In the genomic region with DNA sequence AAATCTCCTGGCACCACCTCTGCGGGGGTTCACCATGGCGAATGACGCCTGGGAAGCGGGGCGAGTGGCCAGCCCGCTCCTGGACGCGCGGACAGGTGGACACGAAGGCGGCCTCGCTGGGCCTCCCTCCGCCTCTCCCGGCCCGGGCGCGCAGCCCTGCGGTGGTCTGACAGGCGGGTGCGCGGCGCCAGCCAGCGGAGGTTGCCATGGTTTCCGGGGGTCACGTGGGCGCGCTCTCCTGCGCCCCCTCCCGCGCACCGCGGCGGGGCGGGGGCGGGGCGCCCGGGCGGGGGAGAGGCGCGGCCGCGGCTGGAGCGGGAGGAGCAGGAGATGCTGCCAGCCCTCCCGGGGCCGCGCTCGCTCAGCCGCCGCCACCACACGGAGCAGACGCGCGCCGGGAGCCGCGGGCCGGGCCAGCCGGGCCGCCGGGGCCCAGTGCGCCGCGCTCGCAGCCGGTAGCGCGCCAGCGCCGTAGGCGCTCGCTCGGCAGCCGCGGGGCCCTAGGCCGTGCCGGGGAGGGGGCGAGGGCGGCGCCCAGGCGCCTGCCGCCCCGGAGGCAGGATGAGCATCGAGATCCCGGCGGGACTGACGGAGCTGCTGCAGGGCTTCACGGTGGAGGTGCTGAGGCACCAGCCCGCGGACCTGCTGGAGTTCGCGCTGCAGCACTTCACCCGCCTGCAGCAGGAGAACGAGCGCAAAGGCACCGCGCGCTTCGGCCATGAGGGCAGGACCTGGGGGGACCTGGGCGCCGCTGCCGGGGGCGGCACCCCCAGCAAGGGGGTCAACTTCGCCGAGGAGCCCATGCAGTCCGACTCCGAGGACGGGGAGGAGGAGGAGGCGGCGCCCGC, we compare ENCODE assay signal across 8 cellular contexts. TPM values are rescaled to one million over a fixed set of nuclear protein-coding genes. Genes with fewer than 3 reads are reported as not detected.
DNase-seq lines count a peak whose midpoint lies in the region; ATAC-seq and TF ChIP-seq lines count a peak whose summit lies in the region.

A gene (plus strand): TSS at position 359 of the 848 bp plus-strand sequence. CDS start 203 bp downstream, at position 562.

- no peaks in the 10 kb centered on the region for H3K4me1 ChIP-seq in prostate gland (replicated peaks)

- no peaks in the 10 kb centered on the region for H3K36me3 Mint-ChIP-seq in HFFc6 (ENCODE audit: low read depth)
- H3K36me3 Mint-ChIP-seq in T-helper 17 cell (ENCODE audit: low read depth) = peaks cover 8% of the 10 kb centered on the region

- intact Hi-C loops in left ventricle myocardium superior (cut with micrococcal nuclease) (no loop called here), prostate gland (cut with DNase I) (loop anchor here (2.0 kb wide), 1 partner anchor 76 kb away; no protein-coding TSS in a partner anchor)

- H3K36me3 ChIP-seq in prostate gland = no peaks in the 10 kb centered on the region

- TF ChIP-seq POLR2A in prostate gland (IDR thresholded peaks at IDR 0.05) = no peak

- DNase-seq in GDM1 (lab: John Stamatoyannopoulos, UW) (peak; percentile 74), HFFc6 (peak; percentile 24), NCI-H1092 treated with DMSO at 0.1 percent for 48 hours (lab: John Stamatoyannopoulos, UW) (peak; percentile 95), T-helper 17 cell (peak; percentile 69 to 73 (median 70)), amniotic stem cell (lab: John Stamatoyannopoulos, UW) (peak; percentile 33), left ventricle myocardium superior (peak; percentile 90), prostate gland (ENCODE audit: low spot score) (peak; percentile 63), ureter (ENCODE audit: low spot score) (peak; percentile 71)

- H3K9me3 ChIP-seq in T-helper 17 cell (ENCODE audit: control insufficient read depth, low read length, poor library complexity, severe bottlenecking) = peaks cover 2% of the 10 kb centered on the region
- H3K9me3 ChIP-seq in prostate gland = no peaks in the 10 kb centered on the region

- peak; percentile 94 for ATAC-seq in T-helper 17 cell
- peak; percentile 98 for ATAC-seq in left ventricle myocardium superior

- under 1% methylated on average over 50 of the region's 110 CpGs for WGBS in prostate gland

- H3K27ac Mint-ChIP-seq in HFFc6 (peak within 1 kb of the TSS; percentile 32), T-helper 17 cell (peak within 1 kb of the TSS; percentile 34)

- H3K27ac ChIP-seq in prostate gland = peak within 1 kb of the TSS; percentile 80 to 88

- H3K4me3 Mint-ChIP-seq in HFFc6 (peak within 1 kb of the TSS; percentile 87), T-helper 17 cell (peak within 1 kb of the TSS; percentile 97)

- H3K27me3 Mint-ChIP-seq in HFFc6 (ENCODE audit: insufficient read depth) (peaks cover 2% of the 10 kb centered on the region; the same call in 1 of the 2 replicates), T-helper 17 cell (peaks cover 40% of the 10 kb centered on the region)

- H3K9me3 Mint-ChIP-seq in HFFc6 = no peaks in the 10 kb centered on the region

- peak within 1 kb of the TSS; percentile 62 to 74 for H3K4me3 ChIP-seq in prostate gland

- no peaks in the 10 kb centered on the region for H3K27me3 ChIP-seq in prostate gland (replicated peaks; ENCODE audit: insufficient read depth)

- TF ChIP-seq CTCF in HFFc6 (IDR thresholded peaks at IDR 0.05) (peak; percentile 9; the same call in 1 of the 2 replicates), prostate gland (IDR thresholded peaks at IDR 0.05) (peak; percentile 10 to 32 (median 20))

- peaks cover 46% of the 10 kb centered on the region for H3K4me1 Mint-ChIP-seq in HFFc6 (ENCODE audit: low read depth)
- peaks cover 8% of the 10 kb centered on the region for H3K4me1 Mint-ChIP-seq in T-helper 17 cell

RNA-seq across cellular contexts. Expression of the gene that starts here (rescaled TPM):
- 1 to 10 TPM; 3.6 to 9.7 (median 8.7) TPM for total RNA-seq in HFFc6 (2021; fragmentation: NEBNext Ultra II Directional; extraction: Animal tissue kit (Norgen Biotek cat#: 25700))
- total RNA-seq in T-helper 17 cell (10 to 100 TPM in 1 of 2 donors, 1 to 10 TPM in 1; 3.5 to 81.0 TPM), left ventricle myocardium superior (24.2 TPM), prostate gland (10 to 100 TPM; 12.4 to 65.7 TPM), ureter (22.8 TPM)

Comparison
In these comparisons a context has a peak if more than half of its experiments do, and no peak if none do; other contexts are left out.
1. Peak in every context shown above with its lines: DNase-seq, ATAC-seq, H3K4me3 ChIP-seq and H3K27ac ChIP-seq.
2. DNase-seq: peak in every context shown above with its lines; median percentile 95 in NCI-H1092 treated with DMSO at 0.1 percent for 48 hours; 90 in left ventricle myocardium superior; 74 in GDM1; 71 in ureter; 70 in T-helper 17 cell; 63 in prostate gland; 33 in amniotic stem cell; 24 in HFFc6.